In genomic region chr11:111327908-111328624, GRCh38 we compare ENCODE assay signal across 1 cellular context.
TF ChIP-seq lines count a peak whose summit lies in the region.

No MANE protein-coding gene starts in this region.

TF ChIP-seq in SK-N-SH, 30 proteins besides CTCF, POLR2A, EP300 and RAD21 (continued from another document):
- TF ChIP-seq GATA2 (CRISPR knock-in tag; IDR thresholded peaks at IDR 0.05) (no peak), REST (IDR thresholded peaks at IDR 0.05; ENCODE audit: low read depth, low read length) (no peak), TCF12 (IDR thresholded peaks at IDR 0.05) (no peak), EZH2phosphoT487 (IDR thresholded peaks at IDR 0.05; ENCODE audit: borderline replicate concordance, low read depth) (no peak), FOXM1 (IDR thresholded peaks at IDR 0.05; ENCODE audit: low read depth) (no peak), SIN3A (IDR thresholded peaks at IDR 0.05; ENCODE audit: borderline replicate concordance, low read depth, low read length) (no peak), TAF1 (IDR thresholded peaks at IDR 0.05; ENCODE audit: borderline replicate concordance, low read depth, low read length) (no peak), MEF2A (IDR thresholded peaks at IDR 0.05; ENCODE audit: borderline replicate concordance, low read depth) (no peak), JUND (IDR thresholded peaks at IDR 0.05) (no peak), CHD2 (IDR thresholded peaks at IDR 0.05; ENCODE audit: low read length, partially characterized antibody) (no peak), USF1 (IDR thresholded peaks at IDR 0.05; ENCODE audit: borderline replicate concordance, low read depth) (no peak), ELF1 (IDR thresholded peaks at IDR 0.05) (no peak), USF2 (IDR thresholded peaks at IDR 0.05; ENCODE audit: borderline replicate concordance, low read depth, low read length) (no peak)
